25 cellular contexts compared by ENCODE assay signal in genomic region chr3:51268132-51268531, GRCh38.
DNase-seq lines count a peak whose midpoint lies in the region; ATAC-seq, FAIRE-seq and TF ChIP-seq lines count a peak whose summit lies in the region.
"Had no signal": no experiment of that assay in that cellular context is flagged by ENCODE, and none has a peak within 500 bp of the region (broad histone marks: within the 10 kb centered on the region; RNA-seq: fewer than 3 reads in every experiment).

No MANE protein-coding gene starts in this region.

- no peak for TF ChIP-seq POLR2A in HepG2 (IDR thresholded peaks at IDR 0.05; ENCODE audit: insufficient read depth in 1 of 2, low read depth in 2 of 2, low read length in 2 of 2)

- peaks cover 41% of the 10 kb centered on the region for H3K4me1 Mint-ChIP-seq in CD8-positive, alpha-beta T cell (ENCODE audit: low read depth)
- peaks cover 10 to 46% (median 39%) of the 10 kb centered on the region in 7 donors for H3K4me1 Mint-ChIP-seq in naive thymus-derived CD4-positive, alpha-beta T cell

- no TSS peak for BruUV-seq in HepG2 (replicated peaks; lab: Mats Ljungman, UMichigan)

- H3K79me2 ChIP-seq in HepG2 (ENCODE audit: insufficient read depth, low read length) = no peaks in the 10 kb centered on the region

- no peak overlapping the region for H3K4me3 ChIP-seq in CD8-positive, alpha-beta T cell (ENCODE audit: low read depth, low read length)
- no peak overlapping the region for H3K4me3 ChIP-seq in naive thymus-derived CD4-positive, alpha-beta T cell (ENCODE audit: low read length)
- H3K4me3 ChIP-seq in HepG2 (replicated peaks in 1 of 3; ENCODE audit: insufficient read depth in 1 of 3, low read depth in 2 of 3, low read length in 3 of 3) = no peak overlapping the region
- H3K4me3 ChIP-seq: BLaER1, GM12878 had no signal

- no peaks in the 10 kb centered on the region for H4K20me1 ChIP-seq in HepG2 (ENCODE audit: insufficient read depth, low read length)
- H4K20me1 ChIP-seq: BLaER1 had no signal

- TF ChIP-seq CTCF in CD8-positive, alpha-beta T cell (IDR thresholded peaks at IDR 0.05) = no peak
- no peak for TF ChIP-seq CTCF in HepG2 (CRISPR knock-in tag; IDR thresholded peaks at IDR 0.05)

- no peak overlapping the region for H2AFZ ChIP-seq in HepG2 (ENCODE audit: low read length)

- CTCF ChIA-PET in CD8-positive, alpha-beta T cell (lab: Charles Lee) = interaction anchor here (1.5 kb wide), 1 partner anchor 296 kb away, joined by 5 read pairs; no protein-coding TSS in a partner anchor
- CTCF ChIA-PET in naive thymus-derived CD4-positive, alpha-beta T cell (lab: Charles Lee) = interaction anchor here (1.0 kb wide), 1 partner anchor 174 kb away, joined by 3 read pairs; no protein-coding TSS in a partner anchor
- CTCF ChIA-PET in HepG2 (lab: Yijun Ruan, JAX; ENCODE audit: low intra/inter-chr PET ratio, low total read pairs) = no interaction called here

- peaks cover 29% of the 10 kb centered on the region for H3K4me1 ChIP-seq in CD8-positive, alpha-beta T cell (ENCODE audit: insufficient read depth, low read length)
- peaks cover 6 to 26% of the 10 kb centered on the region in 2 donors for H3K4me1 ChIP-seq in naive thymus-derived CD4-positive, alpha-beta T cell (ENCODE audit: control insufficient read depth in 2 of 2, insufficient read depth in 2 of 2, low read length in 2 of 2)
- H3K4me1 ChIP-seq in HepG2 (ENCODE audit: insufficient read depth, low read length) = no peaks in the 10 kb centered on the region
- H3K4me1 ChIP-seq: BE2C had no signal

- intact Hi-C loops in CD8-positive, alpha-beta T cell (cut with DNase I, micrococcal nuclease) = no loop called here
- intact Hi-C loops in naive thymus-derived CD4-positive, alpha-beta T cell (cut with micrococcal nuclease) = no loop called here
- intact Hi-C loops in HepG2 (cut with micrococcal nuclease; ENCODE audit: unreplicated experiment) = no loop called here

- no peak overlapping the region for H3K27ac ChIP-seq in CD8-positive, alpha-beta T cell (ENCODE audit: low read depth, low read length)
- H3K27ac ChIP-seq in naive thymus-derived CD4-positive, alpha-beta T cell (ENCODE audit: low read depth, low read length) = no peak overlapping the region
- H3K27ac ChIP-seq in HepG2 (ENCODE audit: extremely low read length, insufficient read depth, low read length) = no peak overlapping the region
- H3K27ac ChIP-seq: BLaER1 had no signal

- H3K9me3 Mint-ChIP-seq in CD8-positive, alpha-beta T cell = no peaks in the 10 kb centered on the region
- peaks cover 0 to 28% (median 7%) of the 10 kb centered on the region in 11 donors for H3K9me3 Mint-ChIP-seq in naive thymus-derived CD4-positive, alpha-beta T cell

- no peak for TF ChIP-seq RAD21 in HepG2 (CRISPR knock-in tag; IDR thresholded peaks at IDR 0.05)

- TF ChIP-seq EP300 in HepG2 (IDR thresholded peaks at IDR 0.05; ENCODE audit: low read depth in 2 of 2, low read length in 2 of 2) (no peak), HepG2 (CRISPR knock-in tag; IDR thresholded peaks at IDR 0.05; ENCODE audit: borderline replicate concordance) (no peak)

- in situ Hi-C loops in HepG2 (cut with HindIII; ENCODE audit: extremely low pct_ligation_motif_present, low pct_unique_long_range_greater_than_20kb) = no loop called here

- no peak overlapping the region for H3K4me3 Mint-ChIP-seq in CD8-positive, alpha-beta T cell
- no peak overlapping the region for H3K4me3 Mint-ChIP-seq in naive thymus-derived CD4-positive, alpha-beta T cell
- H3K4me3 Mint-ChIP-seq: CD14-positive monocyte; CD4-positive, CD25-positive, alpha-beta regulatory T cell; CD8-positive, alpha-beta memory T cell had no signal

- H3K9me3 ChIP-seq in CD8-positive, alpha-beta T cell (ENCODE audit: low read length) = no peaks in the 10 kb centered on the region
- no peaks in the 10 kb centered on the region for H3K9me3 ChIP-seq in naive thymus-derived CD4-positive, alpha-beta T cell (ENCODE audit: control insufficient read depth in 2 of 3, low read length in 3 of 3)
- no peaks in the 10 kb centered on the region for H3K9me3 ChIP-seq in HepG2 (ENCODE audit: low read length)
- H3K9me3 ChIP-seq: BE2C had no signal

- no peak overlapping the region for H3K4me2 ChIP-seq in HepG2 (ENCODE audit: low read depth, low read length)
- H3K4me2 ChIP-seq: BLaER1 had no signal

- DNase-seq in CD8-positive, alpha-beta T cell = no peak
- DNase-seq in naive thymus-derived CD4-positive, alpha-beta T cell = no peak
- DNase-seq in HepG2 (ENCODE audit: low spot score) = no peak
- DNase-seq in NCI-H345 treated with DMSO at 0.1 percent for 48 hours (lab: John Stamatoyannopoulos, UW; ENCODE audit: unreplicated experiment) = no peak
- DNase-seq in activated CD4-positive, alpha-beta T cell treated with anti-CD3 and anti-CD28 coated beads for 4 hours = no peak
- DNase-seq: 8988T; ACHN; BE2C; C1 segment of cervical spinal cord; CD4-positive, CD25-positive, alpha-beta regulatory T cell; CD8-positive, alpha-beta memory T cell; COR-L47; DMS 273 treated with DMSO at 0.1 percent for 48 hours; DMS153; DMS53; DMS79; DND-41; EL; GDM1 had no signal

- POLR2A ChIA-PET in CD8-positive, alpha-beta T cell (lab: Charles Lee) = no interaction called here
- POLR2A ChIA-PET in naive thymus-derived CD4-positive, alpha-beta T cell (lab: Charles Lee) = interaction anchor here (1.1 kb wide), 1 partner anchor 40 kb away, joined by 3 read pairs; no protein-coding TSS in a partner anchor
- POLR2A ChIA-PET in HepG2 (lab: Yijun Ruan, JAX) = no interaction called here

- peaks cover 2% of the 10 kb centered on the region for H3K36me3 Mint-ChIP-seq in CD8-positive, alpha-beta T cell
- peaks cover 0 to 6% (median 4%) of the 10 kb centered on the region in 5 donors for H3K36me3 Mint-ChIP-seq in naive thymus-derived CD4-positive, alpha-beta T cell
- H3K36me3 Mint-ChIP-seq: CD14-positive monocyte; CD4-positive, CD25-positive, alpha-beta regulatory T cell had no signal

- no peak for ATAC-seq in CD8-positive, alpha-beta T cell
- ATAC-seq in naive thymus-derived CD4-positive, alpha-beta T cell = no peak
- no peak for ATAC-seq in HepG2
- ATAC-seq: GM12878 had no signal

- H3K9ac ChIP-seq in HepG2 (ENCODE audit: insufficient read depth, low read depth, low read length) = no peak overlapping the region
- H3K9ac ChIP-seq: BLaER1 had no signal

- peak overlapping the region; percentile 56 for H3K27ac Mint-ChIP-seq in CD8-positive, alpha-beta T cell
- peak overlapping the region in 5 of 9 donors; percentile 54 to 96 (median 83) for H3K27ac Mint-ChIP-seq in naive thymus-derived CD4-positive, alpha-beta T cell
- H3K27ac Mint-ChIP-seq: CD14-positive monocyte; CD4-positive, CD25-positive, alpha-beta regulatory T cell had no signal

- H3K27me3 Mint-ChIP-seq in CD8-positive, alpha-beta T cell (ENCODE audit: low read depth) = no peaks in the 10 kb centered on the region
- H3K27me3 Mint-ChIP-seq in naive thymus-derived CD4-positive, alpha-beta T cell = no peaks in the 10 kb centered on the region
- H3K27me3 Mint-ChIP-seq: CD4-positive, CD25-positive, alpha-beta regulatory T cell had no signal

- H3K27me3 ChIP-seq in CD8-positive, alpha-beta T cell (ENCODE audit: insufficient read depth, low read length) = no peaks in the 10 kb centered on the region
- no peaks in the 10 kb centered on the region for H3K27me3 ChIP-seq in naive thymus-derived CD4-positive, alpha-beta T cell (ENCODE audit: control insufficient read depth in 2 of 2, insufficient read depth in 2 of 2, low read length in 2 of 2)
- no peaks in the 10 kb centered on the region for H3K27me3 ChIP-seq in HepG2 (ENCODE audit: control insufficient read depth in 1 of 2, insufficient read depth in 2 of 2, low read length in 2 of 2)
- H3K27me3 ChIP-seq: BE2C, BLaER1 had no signal

- FAIRE-seq in HepG2 (lab: Jason Lieb, UNC) = no peak
- FAIRE-seq: A204.1, GM12878, GM12892, GM18507 had no signal

- no peaks in the 10 kb centered on the region for H3K36me3 ChIP-seq in CD8-positive, alpha-beta T cell (ENCODE audit: insufficient read depth, low read length)
- H3K36me3 ChIP-seq in naive thymus-derived CD4-positive, alpha-beta T cell (ENCODE audit: control insufficient read depth in 2 of 3, insufficient read depth in 3 of 3, low read length in 3 of 3) = no peaks in the 10 kb centered on the region
- no peaks in the 10 kb centered on the region for H3K36me3 ChIP-seq in HepG2 (replicated peaks in 1 of 2; ENCODE audit: control insufficient read depth in 1 of 2, insufficient read depth in 2 of 2, low read length in 2 of 2)
- H3K36me3 ChIP-seq: BE2C, BLaER1 had no signal

TF ChIP-seq in HepG2, 621 proteins besides CTCF, POLR2A, EP300 and RAD21:
- TF ChIP-seq RFX5 (IDR thresholded peaks at IDR 0.05; ENCODE audit: low read depth, low read length) = no peak
- no peak for TF ChIP-seq ZNF292 (CRISPR knock-in tag; IDR thresholded peaks at IDR 0.05; ENCODE audit: borderline replicate concordance, low read depth)
- no peak for TF ChIP-seq FOSL1 (CRISPR knock-in tag; IDR thresholded peaks at IDR 0.05; ENCODE audit: borderline replicate concordance)
- TF ChIP-seq ZNF34 (CRISPR knock-in tag; IDR thresholded peaks at IDR 0.05; ENCODE audit: borderline replicate concordance) = no peak
- TF ChIP-seq ZNF326 (CRISPR knock-in tag; IDR thresholded peaks at IDR 0.05; ENCODE audit: borderline replicate concordance) = no peak
- TF ChIP-seq SMAD9 (CRISPR knock-in tag; IDR thresholded peaks at IDR 0.05) = no peak
- no peak for TF ChIP-seq HNF4G (IDR thresholded peaks at IDR 0.05; ENCODE audit: borderline replicate concordance, low read depth, low read length)
- TF ChIP-seq HNF4G (CRISPR knock-in tag; IDR thresholded peaks at IDR 0.05; ENCODE audit: borderline replicate concordance, low read depth) = no peak
- no peak for TF ChIP-seq HMG20B (CRISPR knock-in tag; conservative IDR thresholded peaks at IDR 0.05)
- TF ChIP-seq ZNF564 (CRISPR knock-in tag; IDR thresholded peaks at IDR 0.05) = no peak
- TF ChIP-seq TBP (CRISPR knock-in tag; IDR thresholded peaks at IDR 0.05) = no peak
- TF ChIP-seq SKI (IDR thresholded peaks at IDR 0.05; ENCODE audit: partially characterized antibody) = no peak
